1 cellular context compared by ENCODE assay signal in the genomic region with DNA sequence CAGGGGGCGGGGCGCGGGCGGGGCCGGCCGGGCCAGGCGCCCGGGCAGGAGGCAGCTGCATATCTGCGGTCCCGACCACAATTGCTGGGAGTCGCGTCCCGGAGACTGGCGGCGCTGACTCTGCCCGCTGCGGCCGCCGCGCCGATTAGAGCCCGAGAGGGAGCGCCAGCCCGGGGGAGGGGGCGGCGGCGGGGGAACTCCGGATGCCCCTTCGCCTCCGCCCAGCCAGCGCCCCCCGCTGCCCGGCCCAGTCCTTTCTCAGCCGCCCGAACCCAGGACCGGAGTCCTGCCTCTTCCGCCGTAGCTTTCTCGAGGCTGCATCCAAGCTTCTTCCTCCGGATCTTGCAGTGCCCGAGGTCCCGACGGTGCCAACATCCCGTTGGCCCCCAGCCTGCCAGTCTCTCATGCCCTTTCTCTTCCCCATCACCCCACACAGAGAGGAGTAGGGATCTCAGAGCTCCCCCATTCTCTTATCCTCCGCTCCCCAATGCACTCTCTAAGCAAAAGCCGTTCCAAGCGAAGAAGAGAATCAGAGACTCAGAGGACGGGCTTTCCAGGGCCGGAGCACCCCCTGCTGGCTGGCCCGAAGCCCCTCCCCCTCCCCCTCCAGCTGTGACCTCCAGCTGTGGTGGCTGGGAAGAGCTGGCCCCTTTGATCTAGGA.
TF ChIP-seq lines count a peak whose summit lies in the region.

No MANE protein-coding gene starts in this region.

TF ChIP-seq in K562, 482 proteins besides CTCF, POLR2A, EP300 and RAD21 (continued from another document):
- TF ChIP-seq, protein P1, sequence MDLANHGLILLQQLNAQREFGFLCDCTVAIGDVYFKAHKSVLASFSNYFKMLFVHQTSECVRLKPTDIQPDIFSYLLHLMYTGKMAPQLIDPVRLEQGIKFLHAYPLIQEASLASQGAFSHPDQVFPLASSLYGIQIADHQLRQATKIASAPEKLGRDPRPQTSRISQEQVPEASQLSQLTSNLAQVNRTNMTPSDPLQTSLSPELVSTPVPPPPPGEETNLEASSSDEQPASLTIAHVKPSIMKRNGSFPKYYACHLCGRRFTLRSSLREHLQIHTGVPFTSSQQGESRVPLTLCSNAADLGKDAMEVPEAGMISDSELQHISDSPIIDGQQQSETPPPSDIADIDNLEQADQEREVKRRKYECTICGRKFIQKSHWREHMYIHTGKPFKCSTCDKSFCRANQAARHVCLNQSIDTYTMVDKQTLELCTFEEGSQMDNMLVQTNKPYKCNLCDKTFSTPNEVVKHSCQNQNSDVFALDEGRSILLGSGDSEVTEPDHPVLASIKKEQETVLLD (IDR thresholded peaks at IDR 0.05) = no peak
- TF ChIP-seq NR2C2 (CRISPR knock-in tag; IDR thresholded peaks at IDR 0.05) (no peak), NR2C2 (tag; IDR thresholded peaks at IDR 0.05) (0 out of 2 replicates have a peak, but pooled peaks have one; percentile 47), KAT7 (CRISPR knock-in tag; IDR thresholded peaks at IDR 0.05; ENCODE audit: borderline replicate concordance) (0 out of 2 replicates have a peak, but pooled peaks have one; percentile 41), ESRRA (IDR thresholded peaks at IDR 0.05; ENCODE audit: borderline replicate concordance, low read depth) (peak; percentile 50; the same call in 1 of the 2 replicates), GABPB1 (CRISPR knock-in tag; IDR thresholded peaks at IDR 0.05) (peak; percentile 40; the same call in 1 of the 2 replicates), PHF21A (IDR thresholded peaks at IDR 0.05; ENCODE audit: borderline replicate concordance, low read depth) (0 out of 2 replicates have a peak, but pooled peaks have one; percentile 43), STAG1 (CRISPR knock-in tag; IDR thresholded peaks at IDR 0.05; ENCODE audit: borderline replicate concordance) (peak; percentile 63; the same call in 1 of the 2 replicates), KDM1A (IDR thresholded peaks at IDR 0.05) (peak in 1 of 2 experiments; percentile 100; a peak in 2 of 4 replicates), ZEB2 (IDR thresholded peaks at IDR 0.05) (0 out of 2 replicates have a peak, but pooled peaks have one; percentile 29), ZNF224 (CRISPR knock-in tag; IDR thresholded peaks at IDR 0.05) (no peak), CBX3 (IDR thresholded peaks at IDR 0.05; ENCODE audit: borderline replicate concordance in 1 of 2, low read length in 2 of 2) (no peak), XRCC5 (IDR thresholded peaks at IDR 0.05; ENCODE audit: low read depth, low read length) (no peak)
- TF ChIP-seq, protein P2, sequence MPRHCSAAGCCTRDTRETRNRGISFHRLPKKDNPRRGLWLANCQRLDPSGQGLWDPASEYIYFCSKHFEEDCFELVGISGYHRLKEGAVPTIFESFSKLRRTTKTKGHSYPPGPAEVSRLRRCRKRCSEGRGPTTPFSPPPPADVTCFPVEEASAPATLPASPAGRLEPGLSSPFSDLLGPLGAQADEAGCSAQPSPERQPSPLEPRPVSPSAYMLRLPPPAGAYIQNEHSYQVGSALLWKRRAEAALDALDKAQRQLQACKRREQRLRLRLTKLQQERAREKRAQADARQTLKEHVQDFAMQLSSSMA (CRISPR knock-in tag; IDR thresholded peaks at IDR 0.05) = no peak
- TF ChIP-seq, protein P3, sequence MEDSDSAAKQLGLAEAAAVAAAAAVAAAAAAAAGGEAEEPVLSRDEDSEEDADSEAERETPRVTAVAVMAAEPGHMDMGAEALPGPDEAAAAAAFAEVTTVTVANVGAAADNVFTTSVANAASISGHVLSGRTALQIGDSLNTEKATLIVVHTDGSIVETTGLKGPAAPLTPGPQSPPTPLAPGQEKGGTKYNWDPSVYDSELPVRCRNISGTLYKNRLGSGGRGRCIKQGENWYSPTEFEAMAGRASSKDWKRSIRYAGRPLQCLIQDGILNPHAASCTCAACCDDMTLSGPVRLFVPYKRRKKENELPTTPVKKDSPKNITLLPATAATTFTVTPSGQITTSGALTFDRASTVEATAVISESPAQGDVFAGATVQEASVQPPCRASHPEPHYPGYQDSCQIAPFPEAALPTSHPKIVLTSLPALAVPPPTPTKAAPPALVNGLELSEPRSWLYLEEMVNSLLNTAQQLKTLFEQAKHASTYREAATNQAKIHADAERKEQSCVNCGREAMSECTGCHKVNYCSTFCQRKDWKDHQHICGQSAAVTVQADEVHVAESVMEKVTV (CRISPR knock-in tag; IDR thresholded peaks at IDR 0.05) = peak; percentile 86
- TF ChIP-seq, protein P4, sequence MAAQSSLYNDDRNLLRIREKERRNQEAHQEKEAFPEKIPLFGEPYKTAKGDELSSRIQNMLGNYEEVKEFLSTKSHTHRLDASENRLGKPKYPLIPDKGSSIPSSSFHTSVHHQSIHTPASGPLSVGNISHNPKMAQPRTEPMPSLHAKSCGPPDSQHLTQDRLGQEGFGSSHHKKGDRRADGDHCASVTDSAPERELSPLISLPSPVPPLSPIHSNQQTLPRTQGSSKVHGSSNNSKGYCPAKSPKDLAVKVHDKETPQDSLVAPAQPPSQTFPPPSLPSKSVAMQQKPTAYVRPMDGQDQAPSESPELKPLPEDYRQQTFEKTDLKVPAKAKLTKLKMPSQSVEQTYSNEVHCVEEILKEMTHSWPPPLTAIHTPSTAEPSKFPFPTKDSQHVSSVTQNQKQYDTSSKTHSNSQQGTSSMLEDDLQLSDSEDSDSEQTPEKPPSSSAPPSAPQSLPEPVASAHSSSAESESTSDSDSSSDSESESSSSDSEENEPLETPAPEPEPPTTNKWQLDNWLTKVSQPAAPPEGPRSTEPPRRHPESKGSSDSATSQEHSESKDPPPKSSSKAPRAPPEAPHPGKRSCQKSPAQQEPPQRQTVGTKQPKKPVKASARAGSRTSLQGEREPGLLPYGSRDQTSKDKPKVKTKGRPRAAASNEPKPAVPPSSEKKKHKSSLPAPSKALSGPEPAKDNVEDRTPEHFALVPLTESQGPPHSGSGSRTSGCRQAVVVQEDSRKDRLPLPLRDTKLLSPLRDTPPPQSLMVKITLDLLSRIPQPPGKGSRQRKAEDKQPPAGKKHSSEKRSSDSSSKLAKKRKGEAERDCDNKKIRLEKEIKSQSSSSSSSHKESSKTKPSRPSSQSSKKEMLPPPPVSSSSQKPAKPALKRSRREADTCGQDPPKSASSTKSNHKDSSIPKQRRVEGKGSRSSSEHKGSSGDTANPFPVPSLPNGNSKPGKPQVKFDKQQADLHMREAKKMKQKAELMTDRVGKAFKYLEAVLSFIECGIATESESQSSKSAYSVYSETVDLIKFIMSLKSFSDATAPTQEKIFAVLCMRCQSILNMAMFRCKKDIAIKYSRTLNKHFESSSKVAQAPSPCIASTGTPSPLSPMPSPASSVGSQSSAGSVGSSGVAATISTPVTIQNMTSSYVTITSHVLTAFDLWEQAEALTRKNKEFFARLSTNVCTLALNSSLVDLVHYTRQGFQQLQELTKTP (IDR thresholded peaks at IDR 0.05; ENCODE audit: low read depth in 1 of 2, partially characterized antibody in 2 of 2) = peak in 1 of 2 experiments; percentile 100
- TF ChIP-seq, protein P5, sequence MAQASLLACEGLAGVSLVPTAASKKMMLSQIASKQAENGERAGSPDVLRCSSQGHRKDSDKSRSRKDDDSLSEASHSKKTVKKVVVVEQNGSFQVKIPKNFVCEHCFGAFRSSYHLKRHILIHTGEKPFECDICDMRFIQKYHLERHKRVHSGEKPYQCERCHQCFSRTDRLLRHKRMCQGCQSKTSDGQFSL (CRISPR knock-in tag; IDR thresholded peaks at IDR 0.05) = no peak; the same call in 1 of the 2 replicates
- TF ChIP-seq, protein P5 (tag; IDR thresholded peaks at IDR 0.05) = peak in 1 of 2 experiments; percentile 66; a peak in 1 of 4 replicates
